24 cellular contexts compared by ENCODE assay signal in genomic region chr1:11728126-11728806, GRCh38. TPM values are rescaled to one million over a fixed set of nuclear protein-coding genes. Genes with fewer than 3 reads are reported as not detected.
DNase-seq lines count a peak whose midpoint lies in the region; ATAC-seq, FAIRE-seq and TF ChIP-seq lines count a peak whose summit lies in the region.
"Had no signal": no experiment of that assay in that cellular context is flagged by ENCODE, and none has a peak within 500 bp of the region (broad histone marks: within the 10 kb centered on the region; RNA-seq: fewer than 3 reads in every experiment).

No MANE protein-coding gene starts in this region.

- H3K4me3 ChIP-seq in BLaER1 treated with 17β-estradiol and CSF1 and Interleukin-3, amounts not matched to agents 10 nM and 100 nM, result no peak overlapping the region
- H3K4me3 ChIP-seq in HEK293 (ENCODE audit: low read depth, low read length), result no peak overlapping the region
- no peak overlapping the region for H3K4me3 ChIP-seq in epithelial cell of esophagus (ENCODE audit: low read length)
- H3K4me3 ChIP-seq in heart right ventricle, result no peak overlapping the region
- no peak overlapping the region for H3K4me3 ChIP-seq in spleen

- no peak overlapping the region for H3K27ac Mint-ChIP-seq in natural killer cell
- H3K27ac Mint-ChIP-seq: IgD-negative memory B cell had no signal

- peak; percentile 28 for DNase-seq in RCC 7860 (ENCODE audit: low spot score)
- DNase-seq in epithelial cell of esophagus (ENCODE audit: low read depth), result peak; percentile 55
- DNase-seq in heart right ventricle, result no peak
- no peak for DNase-seq in spleen
- DNase-seq in natural killer cell, result no peak
- DNase-seq: Caco-2; CD4-positive, CD25-positive, alpha-beta regulatory T cell; DMS 273 treated with DMSO at 0.1 percent for 48 hours; DMS79 treated with DMSO at 0.1 percent for 48 hours; H9; Karpas-422; NCI-H1048; NCI-H1417 treated with DMSO at 0.1 percent for 48 hours; NCI-H187; NCI-H446 treated with DMSO at 0.1 percent for 48 hours had no signal

- H3K4me1 ChIP-seq in BLaER1 treated with 17β-estradiol and CSF1 and Interleukin-3, amounts not matched to agents 10 nM and 100 nM, result peaks cover 71 to 98% (median 90%) of the 10 kb centered on the region in 10 experiments
- H3K4me1 ChIP-seq in HEK293 (ENCODE audit: control insufficient read depth, insufficient read depth, low read length) (no peaks in the 10 kb centered on the region), heart right ventricle (peaks cover 0 to 60% (median 26%) of the 10 kb centered on the region in 9 donors), spleen (peaks cover 33 to 92% (median 59%) of the 10 kb centered on the region in 6 donors)
- H3K4me1 ChIP-seq: Caco-2 had no signal

- H3K36me3 Mint-ChIP-seq in natural killer cell, result no peaks in the 10 kb centered on the region
- H3K36me3 Mint-ChIP-seq: CD4-positive, CD25-positive, alpha-beta regulatory T cell; IgD-negative memory B cell had no signal

- H3K9ac ChIP-seq in BLaER1 treated with 17β-estradiol and CSF1 and Interleukin-3, amounts not matched to agents 10 nM and 100 nM, result peak overlapping the region in 3 of 11 experiments; percentile 5 to 83 (median 18); a peak in 1 of 22 replicates

- intact Hi-C loops in heart right ventricle (cut with DNase I), result loop anchor here in 2 of 10 donors (10.0 kb wide), 2 partner anchors 673 to 693 kb away; no protein-coding TSS in a partner anchor
- intact Hi-C loops in spleen (cut with DNase I; ENCODE audit: low total_unique reads), result no loop called here
- intact Hi-C loops in natural killer cell (cut with micrococcal nuclease), result loop anchor here (10.0 kb wide), 1 partner anchor 693 kb away; no protein-coding TSS in a partner anchor

- H3K36me3 ChIP-seq in BLaER1 treated with 17β-estradiol and CSF1 and Interleukin-3, amounts not matched to agents 10 nM and 100 nM, result peaks cover 0 to 40% (median 27%) of the 10 kb centered on the region in 11 experiments; a peak in 14 of 22 replicates
- no peaks in the 10 kb centered on the region for H3K36me3 ChIP-seq in HEK293 (ENCODE audit: control insufficient read depth in 2 of 2, insufficient read depth in 1 of 2, low read length in 2 of 2)
- no peaks in the 10 kb centered on the region for H3K36me3 ChIP-seq in heart right ventricle
- no peaks in the 10 kb centered on the region for H3K36me3 ChIP-seq in spleen

- no peaks in the 10 kb centered on the region for H4K20me1 ChIP-seq in BLaER1 treated with 17β-estradiol and CSF1 and Interleukin-3, amounts not matched to agents 10 nM and 100 nM

- H3K27me3 ChIP-seq in BLaER1 treated with 17β-estradiol and CSF1 and Interleukin-3, amounts not matched to agents 10 nM and 100 nM, result no peaks in the 10 kb centered on the region
- no peaks in the 10 kb centered on the region for H3K27me3 ChIP-seq in heart right ventricle
- H3K27me3 ChIP-seq in spleen (replicated peaks in 1 of 7), result peaks cover 0 to 16% (median 0%) of the 10 kb centered on the region in 7 donors

- no peaks in the 10 kb centered on the region for H3K27me3 Mint-ChIP-seq in natural killer cell (ENCODE audit: low read depth in 2 of 2)
- H3K27me3 Mint-ChIP-seq: CD4-positive, CD25-positive, alpha-beta regulatory T cell; IgD-negative memory B cell had no signal

- H3K27ac ChIP-seq in BLaER1 treated with 17β-estradiol and CSF1 and Interleukin-3, amounts not matched to agents 10 nM and 100 nM, result peak overlapping the region in 8 of 11 experiments; percentile 89 to 99 (median 96); a peak in 16 of 22 replicates
- H3K27ac ChIP-seq in HEK293 (ENCODE audit: extremely low read depth, low read depth, low read length), result no peak overlapping the region
- H3K27ac ChIP-seq in heart right ventricle, result peak overlapping the region in 1 of 10 donors; percentile 79
- peak overlapping the region in 3 of 8 donors; percentile 91 to 100 (median 92) for H3K27ac ChIP-seq in spleen

- POLR2A ChIA-PET in HEK293 (lab: Yijun Ruan, JAX), result no interaction called here

- no peaks in the 10 kb centered on the region for H3K9me3 ChIP-seq in BLaER1 treated with 17β-estradiol and CSF1 and Interleukin-3, amounts not matched to agents 10 nM and 100 nM (replicated peaks in 1 of 11)
- H3K9me3 ChIP-seq in HEK293 (ENCODE audit: control insufficient read depth, insufficient read depth, low read depth, low read length) (no peaks in the 10 kb centered on the region), heart right ventricle (no peaks in the 10 kb centered on the region), spleen (no peaks in the 10 kb centered on the region)
- H3K9me3 ChIP-seq: Caco-2 had no signal

- peaks cover 40 to 43% of the 10 kb centered on the region in 2 donors for H3K4me1 Mint-ChIP-seq in natural killer cell

- TF ChIP-seq CTCF in HEK293 (tag by site-specific recombination; IDR thresholded peaks at IDR 0.05) (no peak), epithelial cell of esophagus (IDR thresholded peaks at IDR 0.05; ENCODE audit: insufficient read depth, low read depth, low read length, missing control alignments) (no peak), heart right ventricle (IDR thresholded peaks at IDR 0.05) (no peak), spleen (IDR thresholded peaks at IDR 0.05 in 8 of 11, conservative IDR thresholded peaks at IDR 0.05 in 3 of 11) (no peak), natural killer cell (IDR thresholded peaks at IDR 0.05) (no peak)

- no peak overlapping the region for H3K4me3 Mint-ChIP-seq in natural killer cell
- H3K4me3 Mint-ChIP-seq: CD4-positive, CD25-positive, alpha-beta regulatory T cell; H9 had no signal

- WGBS in heart right ventricle, 2 donors, result 97 to 98% methylated on average over 4 of the region's 4 CpGs
- WGBS in spleen, 5 donors, result 94 to 98% (median 97%) methylated on average over 4 of the region's 4 CpGs

- ATAC-seq in heart right ventricle, result no peak
- no peak for ATAC-seq in natural killer cell
- ATAC-seq in HG03045 (IDR thresholded peaks at IDR 0.05; ENCODE audit: unreplicated experiment), result no peak
- ATAC-seq: Panc1, SK-N-SH treated with all-trans-retinoic acid at 6 μM for 48 hours had no signal

- no peak for TF ChIP-seq POLR2A in spleen (IDR thresholded peaks at IDR 0.05)

- H3K4me2 ChIP-seq in BLaER1 treated with 17β-estradiol and CSF1 and Interleukin-3, amounts not matched to agents 10 nM and 100 nM, result peak overlapping the region; percentile 33 to 98 (median 95)

- H3K9me3 Mint-ChIP-seq in natural killer cell, result no peaks in the 10 kb centered on the region
- H3K9me3 Mint-ChIP-seq: CD4-positive, CD25-positive, alpha-beta regulatory T cell; H9; IgD-negative memory B cell had no signal

- CTCF ChIA-PET in HEK293 (lab: Yijun Ruan, JAX), result interaction anchor here (0.7 kb wide), 1 partner anchor 625 kb away, joined by 4 read pairs; no protein-coding TSS in a partner anchor

- FAIRE-seq in RCC 7860 (lab: Jason Lieb, UNC), result no peak
- FAIRE-seq: A204.1, GM12892 had no signal

TF ChIP-seq in HEK293, 187 proteins besides CTCF, POLR2A, EP300 and RAD21 (continues in another document):
- TF ChIP-seq ZNF214 (tag by site-specific recombination; IDR thresholded peaks at IDR 0.05; ENCODE audit: borderline replicate concordance) (no peak), ZNF138 (tag by site-specific recombination; IDR thresholded peaks at IDR 0.05; ENCODE audit: borderline replicate concordance) (no peak), KLF17 (tag by site-specific recombination; IDR thresholded peaks at IDR 0.05) (no peak), ZNF791 (tag by site-specific recombination; IDR thresholded peaks at IDR 0.05) (no peak), ZNF10 (tag by site-specific recombination; IDR thresholded peaks at IDR 0.05) (peak; percentile 98), SCRT2 (tag by site-specific recombination; IDR thresholded peaks at IDR 0.05) (0 out of 2 replicates have a peak, but pooled peaks have one; percentile 48), ZNF555 (tag by site-specific recombination; conservative IDR thresholded peaks at IDR 0.05) (no peak), ZNF548 (tag by site-specific recombination; IDR thresholded peaks at IDR 0.05) (no peak), ZBTB21 (tag by site-specific recombination; IDR thresholded peaks at IDR 0.05) (no peak), ZFP69B (tag by site-specific recombination; IDR thresholded peaks at IDR 0.05) (no peak)

RNA-seq across cellular contexts. Expression of gene AGTRAP, which starts 7.7 kb away (rescaled TPM):
- total RNA-seq in heart right ventricle (10 to 100 TPM; 12.9 to 37.9 (median 16.9) TPM), spleen (100 to 1,000 TPM in 2 of 7 donors, 10 to 100 TPM in 5; 48.5 to 120 (median 64.2) TPM), natural killer cell (100 to 1,000 TPM in 2 of 3 donors, 10 to 100 TPM in 1; 94.6 to 122 (median 104) TPM)
- polyA plus RNA-seq in heart right ventricle (10 to 100 TPM; 21.4 to 96.7 TPM), spleen (10 to 100 TPM; 40.8 to 54.7 (median 50.5) TPM)

RNA-seq across cellular contexts. Expression of gene C1orf167, which starts 33.7 kb away (rescaled TPM):
- total RNA-seq in heart right ventricle, result 10 to 100 TPM in 1 of 10 donors, 1 to 10 TPM in 9; 2.4 to 12.8 (median 5.1) TPM
- polyA plus RNA-seq in heart right ventricle, result 1 to 10 TPM; 7.5 to 9.0 TPM
- 1 to 10 TPM in 1 of 7 donors, under 1 TPM in 5, not detected in 1; 0.74 to 4.8 (median 0.86) TPM for total RNA-seq in spleen
- 1 to 10 TPM in 2 of 3 donors, under 1 TPM in 1; 0.96 to 1.7 (median 1.7) TPM for polyA plus RNA-seq in spleen
- under 1 TPM in 1 of 3 donors, not detected in 2; 0.15 TPM for total RNA-seq in natural killer cell
- total RNA-seq: CD4-positive, CD25-positive, alpha-beta regulatory T cell; M059J had no signal
- polyA plus RNA-seq: IgD-negative memory B cell had no signal

RNA-seq across cellular contexts. Expression of gene DRAXIN, which starts 36.8 kb away (rescaled TPM):
- under 1 TPM in 8 of 10 donors, not detected in 2; 0.05 to 0.18 (median 0.12) TPM for total RNA-seq in heart right ventricle
- under 1 TPM; 0.01 to 0.07 TPM for polyA plus RNA-seq in heart right ventricle
- total RNA-seq in spleen, result under 1 TPM in 4 of 7 donors, not detected in 3; 0.09 to 0.37 (median 0.17) TPM
- under 1 TPM; 0.04 to 0.10 (median 0.06) TPM for polyA plus RNA-seq in spleen
- total RNA-seq in natural killer cell, result 10 to 100 TPM; 10.9 to 24.9 (median 12.1) TPM
- total RNA-seq: CD4-positive, CD25-positive, alpha-beta regulatory T cell had no signal

RNA-seq across cellular contexts. Expression of gene MAD2L2, which starts 47.3 kb away (rescaled TPM):
- total RNA-seq in heart right ventricle (10 to 100 TPM; 10.9 to 28.5 (median 17.0) TPM), spleen (10 to 100 TPM; 22.7 to 41.0 (median 29.8) TPM), natural killer cell (10 to 100 TPM; 50.6 to 66.0 (median 60.4) TPM)
- polyA plus RNA-seq in heart right ventricle (10 to 100 TPM; 16.6 to 59.0 TPM), spleen (10 to 100 TPM; 30.8 to 42.1 (median 37.2) TPM)

Comparison
In these comparisons a context has a peak if more than half of its experiments do, and no peak if none do; other contexts are left out.
1. DNase-seq: peak in RCC 7860 (single experiment) and epithelial cell of esophagus (single experiment); none in heart right ventricle (0 of 2), spleen (single experiment) and natural killer cell (single experiment).
2. RNA of gene DRAXIN, which starts 36.8 kb away (total RNA-seq): 10.9 to 24.9 TPM in natural killer cell; 0.09 to 0.37 TPM in spleen and 0.05 to 0.18 TPM in heart right ventricle; every median in the first group is over 4 times any median in the second.